ENCODE assay signal across 1 cellular context in the genomic region with DNA sequence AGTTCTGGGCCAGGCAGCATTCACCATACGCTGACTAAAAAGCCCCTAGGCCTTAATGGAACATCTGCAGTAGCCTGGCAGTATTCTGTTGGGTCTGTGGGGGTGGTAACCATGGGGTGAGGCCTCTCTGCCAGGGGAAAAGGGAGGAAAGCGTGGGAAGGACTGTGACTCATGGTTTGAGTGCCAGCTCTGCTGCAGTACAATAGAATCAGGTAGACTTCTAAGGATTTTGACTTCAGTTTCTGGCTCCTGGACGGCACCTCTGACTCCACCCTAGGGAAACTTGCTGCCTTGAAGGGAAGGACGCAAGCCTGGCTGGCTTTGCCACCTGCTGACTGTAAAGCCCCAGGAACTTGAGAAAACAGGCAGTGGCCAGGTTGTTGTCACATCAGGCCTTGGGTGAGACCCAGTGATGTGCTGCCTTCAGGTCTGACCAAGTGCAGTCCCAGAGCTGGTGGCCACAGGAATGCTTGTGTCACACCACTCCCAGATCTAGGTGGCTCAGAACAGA.
TF ChIP-seq lines count a peak whose summit lies in the region.

No MANE protein-coding gene starts in this region.

TF ChIP-seq in WTC11, 78 proteins besides CTCF, POLR2A, EP300 and RAD21 (continued from another document):
- TF ChIP-seq, protein P1, sequence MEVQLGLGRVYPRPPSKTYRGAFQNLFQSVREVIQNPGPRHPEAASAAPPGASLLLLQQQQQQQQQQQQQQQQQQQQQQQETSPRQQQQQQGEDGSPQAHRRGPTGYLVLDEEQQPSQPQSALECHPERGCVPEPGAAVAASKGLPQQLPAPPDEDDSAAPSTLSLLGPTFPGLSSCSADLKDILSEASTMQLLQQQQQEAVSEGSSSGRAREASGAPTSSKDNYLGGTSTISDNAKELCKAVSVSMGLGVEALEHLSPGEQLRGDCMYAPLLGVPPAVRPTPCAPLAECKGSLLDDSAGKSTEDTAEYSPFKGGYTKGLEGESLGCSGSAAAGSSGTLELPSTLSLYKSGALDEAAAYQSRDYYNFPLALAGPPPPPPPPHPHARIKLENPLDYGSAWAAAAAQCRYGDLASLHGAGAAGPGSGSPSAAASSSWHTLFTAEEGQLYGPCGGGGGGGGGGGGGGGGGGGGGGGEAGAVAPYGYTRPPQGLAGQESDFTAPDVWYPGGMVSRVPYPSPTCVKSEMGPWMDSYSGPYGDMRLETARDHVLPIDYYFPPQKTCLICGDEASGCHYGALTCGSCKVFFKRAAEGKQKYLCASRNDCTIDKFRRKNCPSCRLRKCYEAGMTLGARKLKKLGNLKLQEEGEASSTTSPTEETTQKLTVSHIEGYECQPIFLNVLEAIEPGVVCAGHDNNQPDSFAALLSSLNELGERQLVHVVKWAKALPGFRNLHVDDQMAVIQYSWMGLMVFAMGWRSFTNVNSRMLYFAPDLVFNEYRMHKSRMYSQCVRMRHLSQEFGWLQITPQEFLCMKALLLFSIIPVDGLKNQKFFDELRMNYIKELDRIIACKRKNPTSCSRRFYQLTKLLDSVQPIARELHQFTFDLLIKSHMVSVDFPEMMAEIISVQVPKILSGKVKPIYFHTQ (CRISPR knock-in tag; IDR thresholded peaks at IDR 0.05), result no peak
- no peak for TF ChIP-seq ETV6 (CRISPR knock-in tag; IDR thresholded peaks at IDR 0.05)
- no peak for TF ChIP-seq JUN (CRISPR knock-in tag; IDR thresholded peaks at IDR 0.05)
- no peak for TF ChIP-seq ATF1 (CRISPR knock-in tag; IDR thresholded peaks at IDR 0.05)
